ENCODE assay signal across 27 cellular contexts in the genomic region with DNA sequence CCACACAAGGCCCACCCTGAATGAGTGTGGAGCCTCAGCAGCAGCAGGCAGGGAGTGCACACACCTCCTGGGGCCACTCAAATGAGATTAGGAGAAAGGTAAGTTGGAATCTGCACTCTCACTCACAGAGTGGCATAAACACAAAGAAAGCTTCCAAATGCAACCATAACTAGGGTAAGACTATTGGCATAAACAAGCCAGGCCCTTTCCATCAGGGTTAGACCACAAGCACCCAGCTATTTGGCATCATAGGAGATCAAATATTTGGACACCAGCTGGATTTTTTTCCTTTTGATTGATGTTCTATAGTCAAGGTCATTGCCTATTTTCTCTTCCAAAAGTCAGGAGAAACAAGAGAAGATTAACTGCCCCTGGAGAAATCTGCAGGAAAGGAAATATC.
DNase-seq lines count a peak whose midpoint lies in the region; ATAC-seq and TF ChIP-seq lines count a peak whose summit lies in the region.
"Had no signal": no experiment of that assay in that cellular context is flagged by ENCODE, and none has a peak within 500 bp of the region (broad histone marks: within the 10 kb centered on the region; RNA-seq: fewer than 3 reads in every experiment).

No MANE protein-coding gene starts in this region.

- H3K36me3 ChIP-seq in body of pancreas (replicated peaks in 1 of 2; ENCODE audit: insufficient read depth in 1 of 2, low read depth in 2 of 2) (no peaks in the 10 kb centered on the region), muscle layer of colon (ENCODE audit: insufficient read depth, low read length) (no peaks in the 10 kb centered on the region), stomach (no peaks in the 10 kb centered on the region)
- H3K36me3 ChIP-seq: heart right ventricle had no signal

- H3K27ac Mint-ChIP-seq in HFFc6, result peak overlapping the region; percentile 31; the same call in 1 of the 2 replicates
- H3K27ac Mint-ChIP-seq: activated CD4-positive, alpha-beta T cell treated with anti-CD3 and anti-CD28 coated beads, Interleukin-2, amount 10 ng/mL, durations not matched to agents 7 days and 5 days; CD14-positive monocyte had no signal

- peaks cover 81% of the 10 kb centered on the region for H3K4me1 Mint-ChIP-seq in HFFc6 (ENCODE audit: low read depth)
- H3K4me1 Mint-ChIP-seq: activated CD4-positive, alpha-beta T cell treated with anti-CD3 and anti-CD28 coated beads, Interleukin-2, amount 10 ng/mL, durations not matched to agents 7 days and 5 days had no signal

- no peaks in the 10 kb centered on the region; the same call in 1 of the 2 replicates for H3K27me3 Mint-ChIP-seq in HFFc6 (ENCODE audit: insufficient read depth)
- H3K27me3 Mint-ChIP-seq: activated CD4-positive, alpha-beta T cell treated with anti-CD3 and anti-CD28 coated beads, Interleukin-2, amount 10 ng/mL, durations not matched to agents 7 days and 5 days had no signal

- H3K9ac ChIP-seq in muscle layer of colon (ENCODE audit: low read length), result no peak overlapping the region

- ATAC-seq in body of pancreas (peak; percentile 33), HG03439 (IDR thresholded peaks at IDR 0.05; ENCODE audit: unreplicated experiment) (no peak)
- ATAC-seq: activated T-cell treated with anti-CD3 and anti-CD28 coated beads, Interleukin-2, amount 50 U/mL, for 4 hours; heart right ventricle; psoas muscle had no signal

- H3K4me3 ChIP-seq in body of pancreas (no peak overlapping the region), muscle layer of colon (ENCODE audit: low read depth in 1 of 2, low read length in 2 of 2) (no peak overlapping the region), stomach (no peak overlapping the region)
- H3K4me3 ChIP-seq: heart right ventricle, lung, psoas muscle had no signal

- H3K9me3 Mint-ChIP-seq in HFFc6, result no peaks in the 10 kb centered on the region; the same call in 1 of the 2 replicates
- H3K9me3 Mint-ChIP-seq: activated T-cell treated with anti-CD3 and anti-CD28 coated beads, Interleukin-2, amount 50 U/mL, for 4 hours had no signal

- intact Hi-C loops in body of pancreas (cut with DNase I) (no loop called here), stomach (cut with DNase I; ENCODE audit: low total_unique reads) (no loop called here)

- H3K27me3 ChIP-seq in body of pancreas, result no peaks in the 10 kb centered on the region
- no peaks in the 10 kb centered on the region for H3K27me3 ChIP-seq in muscle layer of colon (ENCODE audit: control insufficient read depth in 1 of 2, insufficient read depth in 2 of 2, low read length in 2 of 2)
- no peaks in the 10 kb centered on the region for H3K27me3 ChIP-seq in stomach
- H3K27me3 ChIP-seq: heart right ventricle had no signal

- DNase-seq in HFFc6 (no peak), body of pancreas (peak in 3 of 4 donors; percentile 11 to 40 (median 27)), stomach (no peak), NCI-H2196 (lab: John Stamatoyannopoulos, UW; ENCODE audit: unreplicated experiment) (no peak), activated T-cell treated with anti-CD3 and anti-CD28 coated beads for 4 hours (no peak)
- no peak for DNase-seq in stimulated activated CD4-positive, alpha-beta T cell treated with anti-CD3 and anti-CD28 coated beads, Interleukin-4, amount 100 ng/mL, for 4 hours
- DNase-seq: activated CD4-positive, alpha-beta T cell treated with anti-CD3 and anti-CD28 coated beads, Interleukin-2, amount 10 ng/mL, durations not matched to agents 7 days and 5 days; activated gamma-delta T cell treated with Interleukin-2 at 50 U/mL for 16 hours; activated T-cell treated with anti-CD3 and anti-CD28 coated beads, Interleukin-2, amount 50 U/mL, for 4 hours; cerebellar nuclear complex; DMS79 treated with DMSO at 0.1 percent for 48 hours; foreskin melanocyte; GF-D8; H7; heart right ventricle; KG1; NCI-H1417; NCI-H2029 treated with DMSO at 0.1 percent for 48 hours; OCI-M1; psoas muscle; small intestine; stimulated activated CD4-positive, alpha-beta T cell treated with anti-CD3 and anti-CD28 coated beads, Interleukin-2, amount 100 ng/mL, for 24 hours; T1000 had no signal

- peak overlapping the region; percentile 39; the same call in 1 of the 2 replicates for H3K4me3 Mint-ChIP-seq in HFFc6
- H3K4me3 Mint-ChIP-seq: activated CD4-positive, alpha-beta T cell treated with anti-CD3 and anti-CD28 coated beads, Interleukin-2, amount 10 ng/mL, durations not matched to agents 7 days and 5 days; activated T-cell treated with anti-CD3 and anti-CD28 coated beads, Interleukin-2, amount 50 U/mL, for 4 hours; CD14-positive monocyte had no signal

- H3K36me3 Mint-ChIP-seq in HFFc6 (ENCODE audit: low read depth), result peaks cover 13% of the 10 kb centered on the region
- H3K36me3 Mint-ChIP-seq: CD14-positive monocyte had no signal

- TF ChIP-seq EP300 in stomach (IDR thresholded peaks at IDR 0.05), result no peak

- TF ChIP-seq CTCF in HFFc6 (IDR thresholded peaks at IDR 0.05) (no peak), body of pancreas (IDR thresholded peaks at IDR 0.05) (no peak), stomach (IDR thresholded peaks at IDR 0.05) (no peak)

- H3K9me3 ChIP-seq in body of pancreas (no peaks in the 10 kb centered on the region), muscle layer of colon (ENCODE audit: low read length) (no peaks in the 10 kb centered on the region), stomach (no peaks in the 10 kb centered on the region)
- H3K9me3 ChIP-seq: heart right ventricle, psoas muscle had no signal

- H3K27ac ChIP-seq in body of pancreas (peak overlapping the region; percentile 70 to 86 (median 83)), muscle layer of colon (ENCODE audit: low read depth, low read length) (peak overlapping the region; percentile 21), stomach (peak overlapping the region in 3 of 5 donors; percentile 70 to 81 (median 81))
- H3K27ac ChIP-seq: psoas muscle had no signal

- H3K4me1 ChIP-seq in body of pancreas (peaks cover 69% of the 10 kb centered on the region), muscle layer of colon (ENCODE audit: insufficient read depth, low read length) (peaks cover 31% of the 10 kb centered on the region), stomach (peaks cover 8 to 44% (median 31%) of the 10 kb centered on the region in 4 donors)
- H3K4me1 ChIP-seq: psoas muscle had no signal

- TF ChIP-seq POLR2A in body of pancreas (IDR thresholded peaks at IDR 0.05) (no peak), stomach (IDR thresholded peaks at IDR 0.05) (no peak)

Comparison
In these comparisons a context has a peak if more than half of its experiments do, and no peak if none do; other contexts are left out.
1. DNase-seq: peak in body of pancreas (3 of 4); none in HFFc6 (single experiment), stomach (single experiment), NCI-H2196 (single experiment), stimulated activated CD4-positive, alpha-beta T cell treated with anti-CD3 and anti-CD28 coated beads, Interleukin-4, amount 100 ng/mL, for 4 hours (0 of 2) and activated T-cell treated with anti-CD3 and anti-CD28 coated beads for 4 hours (single experiment).
2. H3K27ac ChIP-seq: peak in every context shown above with its lines; median percentile 83 in body of pancreas; 81 in stomach; 21 in muscle layer of colon.